Comparison of ENCODE assay signal across 7 cellular contexts in genomic region chr9:136533775-136534157, GRCh38. TPM values are rescaled to one million over a fixed set of nuclear protein-coding genes. Genes with fewer than 3 reads are reported as not detected.
DNase-seq lines count a peak whose midpoint lies in the region; ATAC-seq and TF ChIP-seq lines count a peak whose summit lies in the region.

No MANE protein-coding gene starts in this region.

- H3K9me3 Mint-ChIP-seq in activated naive CD8-positive, alpha-beta T cell treated with anti-CD3 and anti-CD28 coated beads, Interleukin-2, amount 10 ng/mL, durations not matched to agents 7 days and 5 days, result no peaks in the 10 kb centered on the region

- H3K27me3 ChIP-seq in neuronal stem cell (ENCODE audit: control insufficient read depth in 3 of 3, insufficient read depth in 3 of 3, low read depth in 1 of 3, low read length in 3 of 3) (no peaks in the 10 kb centered on the region), upper lobe of right lung (no peaks in the 10 kb centered on the region), osteoblast (ENCODE audit: insufficient read depth, low read length) (no peaks in the 10 kb centered on the region)

- no peak overlapping the region for H2BK15ac ChIP-seq in neuronal stem cell (ENCODE audit: low read length)

- H3K4me3 Mint-ChIP-seq in activated naive CD8-positive, alpha-beta T cell treated with anti-CD3 and anti-CD28 coated beads, Interleukin-2, amount 10 ng/mL, durations not matched to agents 7 days and 5 days, result peak overlapping the region; percentile 47

- peak; percentile 71 for DNase-seq in UCSD-AML1 (lab: John Stamatoyannopoulos, UW; ENCODE audit: unreplicated experiment)
- peak; percentile 74 for DNase-seq in activated naive CD8-positive, alpha-beta T cell treated with anti-CD3 and anti-CD28 coated beads, Interleukin-2, amount 10 ng/mL, durations not matched to agents 7 days and 5 days
- no peak for DNase-seq in neuronal stem cell (ENCODE audit: low spot score)
- DNase-seq in upper lobe of right lung, result peak; percentile 86
- DNase-seq in NCI-H774 (lab: John Stamatoyannopoulos, UW), result no peak
- no peak for DNase-seq in osteoblast (ENCODE audit: insufficient read length, low spot score, missing footprints)
- DNase-seq in NOMO-1 treated with DMSO at 0.1 percent for 48 hours (lab: John Stamatoyannopoulos, UW; ENCODE audit: unreplicated experiment), result no peak

- H3K4me2 ChIP-seq in neuronal stem cell (ENCODE audit: insufficient read depth, low read length, poor library complexity, severe bottlenecking) (no peak overlapping the region), osteoblast (ENCODE audit: insufficient read depth, low read length) (no peak overlapping the region)

- ATAC-seq in activated naive CD8-positive, alpha-beta T cell treated with anti-CD3 and anti-CD28 coated beads, Interleukin-2, amount 10 ng/mL, durations not matched to agents 7 days and 5 days (ENCODE audit: low read depth), result peak; percentile 56
- ATAC-seq in upper lobe of right lung, result peak; percentile 73

- H2BK120ac ChIP-seq in neuronal stem cell (ENCODE audit: low read depth, low read length), result no peak overlapping the region

- no peak overlapping the region for H2AK5ac ChIP-seq in neuronal stem cell (ENCODE audit: low read depth, low read length)

- no peak overlapping the region for H3K14ac ChIP-seq in neuronal stem cell (ENCODE audit: low read length)

- no peak overlapping the region for H4K91ac ChIP-seq in neuronal stem cell (ENCODE audit: low read depth, low read length, poor library complexity)

- H3K79me2 ChIP-seq in osteoblast (ENCODE audit: insufficient read depth, low read length), result peaks cover 45% of the 10 kb centered on the region

- H3K23ac ChIP-seq in neuronal stem cell (ENCODE audit: low read depth, low read length, poor library complexity), result peak overlapping the region; percentile 75

- peak overlapping the region; percentile 90 for H3K27ac Mint-ChIP-seq in activated naive CD8-positive, alpha-beta T cell treated with anti-CD3 and anti-CD28 coated beads, Interleukin-2, amount 10 ng/mL, durations not matched to agents 7 days and 5 days

- peaks cover 2 to 36% of the 10 kb centered on the region in 2 donors for H3K4me1 ChIP-seq in neuronal stem cell (ENCODE audit: control insufficient read depth in 2 of 2, insufficient read depth in 1 of 2, low read depth in 1 of 2, low read length in 2 of 2)
- H3K4me1 ChIP-seq in upper lobe of right lung, result peaks cover 86% of the 10 kb centered on the region
- H3K4me1 ChIP-seq in osteoblast (ENCODE audit: insufficient read depth, low read length), result peaks cover 9% of the 10 kb centered on the region

- peaks cover 45% of the 10 kb centered on the region for H3K79me1 ChIP-seq in neuronal stem cell (ENCODE audit: low read depth, low read length)

- peaks cover 7% of the 10 kb centered on the region for H3K36me3 Mint-ChIP-seq in activated naive CD8-positive, alpha-beta T cell treated with anti-CD3 and anti-CD28 coated beads, Interleukin-2, amount 10 ng/mL, durations not matched to agents 7 days and 5 days

- no peak overlapping the region for H3K9ac ChIP-seq in neuronal stem cell (ENCODE audit: low read depth, low read length, poor library complexity)

- H3K9me3 ChIP-seq in neuronal stem cell (replicated peaks in 1 of 2; ENCODE audit: control insufficient read depth in 2 of 2, insufficient read depth in 1 of 2, low read depth in 1 of 2, low read length in 2 of 2) (no peaks in the 10 kb centered on the region), upper lobe of right lung (no peaks in the 10 kb centered on the region), osteoblast (ENCODE audit: low read depth, low read length) (no peaks in the 10 kb centered on the region)

- H3K4me3 ChIP-seq in neuronal stem cell (ENCODE audit: low read length in 2 of 2), result no peak overlapping the region
- H3K4me3 ChIP-seq in upper lobe of right lung, result peak overlapping the region; percentile 19
- H3K4me3 ChIP-seq in osteoblast (ENCODE audit: insufficient read depth, low read length), result no peak overlapping the region

- peaks cover 29 to 58% of the 10 kb centered on the region in 2 donors for H3K36me3 ChIP-seq in neuronal stem cell (replicated peaks in 1 of 2; ENCODE audit: control insufficient read depth in 2 of 2, insufficient read depth in 2 of 2, low read length in 2 of 2)
- H3K36me3 ChIP-seq in upper lobe of right lung, result peaks cover 21% of the 10 kb centered on the region
- H3K36me3 ChIP-seq in osteoblast (ENCODE audit: insufficient read depth, low read length), result peaks cover 3% of the 10 kb centered on the region

- no peaks in the 10 kb centered on the region for H3K27me3 Mint-ChIP-seq in activated naive CD8-positive, alpha-beta T cell treated with anti-CD3 and anti-CD28 coated beads, Interleukin-2, amount 10 ng/mL, durations not matched to agents 7 days and 5 days

- peak overlapping the region; percentile 13 for H3K18ac ChIP-seq in neuronal stem cell (ENCODE audit: low read length)

- H2AFZ ChIP-seq in neuronal stem cell (ENCODE audit: low read length) (no peak overlapping the region), osteoblast (ENCODE audit: low read length) (no peak overlapping the region)

- H3K4me1 Mint-ChIP-seq in activated naive CD8-positive, alpha-beta T cell treated with anti-CD3 and anti-CD28 coated beads, Interleukin-2, amount 10 ng/mL, durations not matched to agents 7 days and 5 days, result peaks cover 43% of the 10 kb centered on the region

- H2BK5ac ChIP-seq in neuronal stem cell (ENCODE audit: low read length), result peak overlapping the region; percentile 87

- no peak overlapping the region for H2BK12ac ChIP-seq in neuronal stem cell (ENCODE audit: low read length)

- H4K20me1 ChIP-seq in osteoblast (ENCODE audit: insufficient read depth, low read length), result peaks cover 31% of the 10 kb centered on the region

- intact Hi-C loops in upper lobe of right lung (cut with DNase I), result no loop called here

- TF ChIP-seq CTCF in upper lobe of right lung (IDR thresholded peaks at IDR 0.05) (no peak), osteoblast (IDR thresholded peaks at IDR 0.05; ENCODE audit: extremely low read depth, low read depth, low read length) (no peak)

- no CpG with 5 or more reads among the region's 22 CpGs for WGBS in neuronal stem cell (ENCODE audit: extremely low coverage in 2 of 2, insufficient read length in 2 of 2, insufficient replicate concordance in 1 of 2), 2 donors

- POLR2A ChIA-PET in activated naive CD8-positive, alpha-beta T cell treated with anti-CD3 and anti-CD28 coated beads, Interleukin-2, amount 10 ng/mL, durations not matched to agents 7 days and 5 days (lab: Charles Lee), result interaction anchor here (0.8 to 2.5 kb wide), 6 partner anchors 10 to 194 kb away, joined by 3 to 18 read pairs (median 4); partner anchors contain the start of gene NOTCH1

- H3K4ac ChIP-seq in neuronal stem cell (ENCODE audit: low read length), result no peak overlapping the region

- H4K8ac ChIP-seq in neuronal stem cell (ENCODE audit: low read depth, low read length), result no peak overlapping the region

- no peak overlapping the region for H3K27ac ChIP-seq in neuronal stem cell (replicated peaks; ENCODE audit: low read length)
- H3K27ac ChIP-seq in upper lobe of right lung, result peak overlapping the region; percentile 71
- no peak overlapping the region for H3K27ac ChIP-seq in osteoblast (ENCODE audit: low read depth, low read length)

RNA-seq across cellular contexts. Expression of gene NOTCH1, which starts 12.1 kb away (rescaled TPM):
- 10 to 100 TPM; 67.0 to 70.2 TPM for total RNA-seq in activated naive CD8-positive, alpha-beta T cell treated with anti-CD3 and anti-CD28 coated beads, Interleukin-2, amount 10 ng/mL, durations not matched to agents 7 days and 5 days
- 32.9 TPM for polyA plus RNA-seq in neuronal stem cell (2013, experiment 1 of 2)
- polyA plus RNA-seq in neuronal stem cell (2013, experiment 2 of 2), result 33.2 TPM
- 114 TPM for total RNA-seq in upper lobe of right lung
- 10.5 and 14.4 TPM in 2 replicates for total RNA-seq in osteoblast

RNA-seq across cellular contexts. Expression of gene SEC16A, which starts 50.9 kb away (rescaled TPM):
- 10 to 100 TPM; 88.0 to 90.2 TPM for total RNA-seq in activated naive CD8-positive, alpha-beta T cell treated with anti-CD3 and anti-CD28 coated beads, Interleukin-2, amount 10 ng/mL, durations not matched to agents 7 days and 5 days
- 14.7 TPM for polyA plus RNA-seq in neuronal stem cell (2013, experiment 1 of 2)
- 15.9 TPM for polyA plus RNA-seq in neuronal stem cell (2013, experiment 2 of 2)
- total RNA-seq in upper lobe of right lung (63.7 TPM), osteoblast (36.8 and 38.4 TPM in 2 replicates)

Comparison
In these comparisons a context has a peak if more than half of its experiments do, and no peak if none do; other contexts are left out.
1. DNase-seq: peak in UCSD-AML1 (single experiment), activated naive CD8-positive, alpha-beta T cell treated with anti-CD3 and anti-CD28 coated beads, Interleukin-2, amount 10 ng/mL, durations not matched to agents 7 days and 5 days (single experiment) and upper lobe of right lung (single experiment); none in neuronal stem cell (single experiment), NCI-H774 (single experiment), osteoblast (single experiment) and NOMO-1 treated with DMSO at 0.1 percent for 48 hours (single experiment).